ENCODE assay signal across 8 cellular contexts in the genomic region with DNA sequence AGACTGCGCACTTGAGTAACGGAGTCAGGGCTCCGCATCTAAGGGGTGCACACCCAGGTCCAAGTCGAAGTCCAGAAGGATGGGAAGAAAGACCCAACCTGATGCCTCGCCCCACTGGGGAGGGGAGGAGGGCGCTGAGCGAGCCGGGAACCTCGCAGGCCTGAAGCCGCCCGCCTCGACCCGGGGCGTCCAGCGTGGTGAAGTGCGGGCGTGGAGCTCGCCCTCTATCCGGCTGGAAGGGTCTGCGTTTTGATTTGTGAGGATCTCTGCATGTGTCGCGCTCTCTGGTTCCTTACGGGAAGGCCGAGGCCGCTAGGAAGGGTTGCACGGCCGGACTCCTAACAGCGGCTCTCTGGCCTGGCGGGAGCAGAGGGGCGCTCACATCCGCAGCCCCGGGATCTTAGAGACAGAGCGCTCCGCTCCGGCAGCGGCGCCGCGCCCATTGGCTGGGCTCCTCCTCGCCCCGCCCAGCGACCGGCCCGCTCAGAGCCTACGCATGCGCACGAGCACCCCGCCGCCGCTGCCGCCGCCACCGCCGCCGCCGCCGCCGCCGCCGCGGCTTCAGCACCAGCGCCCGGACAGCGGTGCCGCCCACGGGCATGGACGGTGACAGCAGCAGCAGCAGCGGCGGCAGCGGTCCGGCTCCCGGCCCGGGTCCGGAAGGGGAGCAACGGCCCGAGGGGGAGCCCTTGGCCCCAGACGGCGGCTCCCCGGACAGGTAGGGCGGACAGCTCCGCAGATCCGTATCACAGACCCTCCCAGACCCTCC. TPM values are rescaled to one million over a fixed set of nuclear protein-coding genes. Genes with fewer than 3 reads are reported as not detected.
DNase-seq lines count a peak whose midpoint lies in the region; ATAC-seq and TF ChIP-seq lines count a peak whose summit lies in the region.

TSS of gene DISP2 (plus strand) at position 497 of the 769 bp plus-strand sequence. CDS start at position 600, 103 bp downstream.

- H3K27ac ChIP-seq in HUES48 (ENCODE audit: low read depth, low read length): no peak within 1 kb of the TSS
- no peak within 1 kb of the TSS for H3K27ac ChIP-seq in OCI-LY7 (ENCODE audit: low read depth, low read length, poor library complexity, severe bottlenecking)

- no peaks in the 10 kb centered on the region for H3K79me2 ChIP-seq in OCI-LY7 (ENCODE audit: insufficient read depth, low read depth, low read length)

- H3K9me3 ChIP-seq in HUES48 (ENCODE audit: control insufficient read depth, insufficient read depth, low read length): no peaks in the 10 kb centered on the region
- no peaks in the 10 kb centered on the region for H3K9me3 ChIP-seq in OCI-LY7 (ENCODE audit: low read length)

- H2AFZ ChIP-seq in OCI-LY7 (ENCODE audit: low read length): peak within 1 kb of the TSS; percentile 74

- peaks cover 22% of the 10 kb centered on the region for H3K4me1 ChIP-seq in HUES48 (ENCODE audit: control insufficient read depth, insufficient read depth, low read length)
- peaks cover 11% of the 10 kb centered on the region for H3K4me1 ChIP-seq in OCI-LY7 (ENCODE audit: insufficient read depth, low read length, poor library complexity, severe bottlenecking)

- H4K20me1 ChIP-seq in OCI-LY7 (ENCODE audit: insufficient read depth, low read length): no peaks in the 10 kb centered on the region

- H3K4me3 ChIP-seq in HUES48 (ENCODE audit: low read depth, low read length) (peak within 1 kb of the TSS; percentile 59), OCI-LY7 (ENCODE audit: low read depth, low read length, poor library complexity, severe bottlenecking) (peak within 1 kb of the TSS; percentile 80)

- no peak for TF ChIP-seq CTCF in OCI-LY7 (conservative IDR thresholded peaks at IDR 0.05; ENCODE audit: low read length)

- POLR2A ChIA-PET in OCI-LY7 (lab: Charles Lee): interaction anchor here (0.9 to 1.2 kb wide), 2 partner anchors 14 to 25 kb away, joined by 3 to 4 read pairs; partner anchors contain the start of gene KNSTRN

- no TSS peak for BruUV-seq in OCI-LY7 (replicated peaks; lab: Mats Ljungman, UMichigan)

- peak within 1 kb of the TSS; percentile 96 for H3K4me2 ChIP-seq in OCI-LY7 (ENCODE audit: low read length)

- H3K27me3 ChIP-seq in HUES48 (ENCODE audit: control insufficient read depth, insufficient read depth, low read length): peaks cover 23% of the 10 kb centered on the region

- intact Hi-C loops in OCI-LY7 (cut with micrococcal nuclease; ENCODE audit: unreplicated experiment): no loop called here

- H3K9me2 ChIP-seq in OCI-LY7 (ENCODE audit: insufficient read depth, low read length): no peaks in the 10 kb centered on the region

- peak; percentile 80 for DNase-seq in COLO829 (ENCODE audit: low spot score)
- DNase-seq in OCI-LY7 (ENCODE audit: low spot score): peak; percentile 91
- peak; percentile 86 for DNase-seq in activated T-cell treated with anti-CD3 and anti-CD28 coated beads for 24 hours (ENCODE audit: low read depth)
- DNase-seq in epidermal melanocyte (ENCODE audit: insufficient read length, low spot score): peak; percentile 98
- peak; percentile 82 for DNase-seq in middle frontal gyrus (ENCODE audit: extremely low spot score, low spot score)
- DNase-seq in stimulated activated CD8-positive, alpha-beta memory T cell treated with anti-CD3 and anti-CD28 coated beads, Interleukin-15, amount 100 ng/mL, for 48 hours (ENCODE audit: low read depth in 2 of 2): peak; percentile 77 to 85

- H3K9ac ChIP-seq in HUES48 (ENCODE audit: low read depth, low read length): no peak within 1 kb of the TSS

- H3K36me3 ChIP-seq in HUES48 (ENCODE audit: control insufficient read depth, insufficient read depth, low read length) (no peaks in the 10 kb centered on the region), OCI-LY7 (ENCODE audit: insufficient read depth, low read length) (no peaks in the 10 kb centered on the region)

- CTCF ChIA-PET in OCI-LY7 (lab: Charles Lee; ENCODE audit: unreplicated experiment): interaction anchor here (0.7 kb wide), 1 partner anchor 49 kb away, joined by 3 read pairs; no protein-coding TSS in a partner anchor

- ATAC-seq in GM21423 (IDR thresholded peaks at IDR 0.05; ENCODE audit: unreplicated experiment): peak; percentile 84

RNA-seq across cellular contexts. Expression of gene DISP2, which starts in this region (rescaled TPM):
- total RNA-seq in OCI-LY7 (2014; rRNA removed; shearing (Covaris generic)): 0.03 and 0.08 TPM in 2 replicates
- total RNA-seq in OCI-LY7 (2022): 0.25 and 0.26 TPM in 2 replicates

Comparison
In these comparisons a context has a peak if more than half of its experiments do, and no peak if none do; other contexts are left out.
1. Peak in DNase-seq, H3K4me3 ChIP-seq and H3K4me2 ChIP-seq in OCI-LY7; RNA of the gene not detected or under 1 TPM.